Comparison of ENCODE assay signal across 9 cellular contexts in the genomic region with DNA sequence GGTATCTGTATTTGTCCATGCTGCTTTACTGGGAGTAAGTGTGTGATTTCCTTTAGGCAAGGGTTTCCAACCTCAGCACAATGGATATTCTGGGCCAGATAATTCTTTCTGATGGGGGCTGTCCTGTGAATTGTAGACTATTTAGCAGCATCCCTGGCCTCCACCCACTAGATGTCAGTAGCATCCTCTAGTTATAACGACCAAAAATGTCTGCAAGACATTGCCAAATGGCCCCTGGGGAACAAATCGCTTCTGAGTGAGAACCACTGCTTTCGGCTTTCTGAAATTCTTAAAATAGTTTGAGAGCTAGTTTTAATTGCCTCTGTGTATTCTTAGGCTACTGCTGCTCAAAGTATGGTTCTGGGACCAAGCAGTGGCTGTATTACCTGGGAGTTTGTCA.
DNase-seq lines count a peak whose midpoint lies in the region; ATAC-seq and TF ChIP-seq lines count a peak whose summit lies in the region.
"Had no signal": no experiment of that assay in that cellular context is flagged by ENCODE, and none has a peak within 500 bp of the region (broad histone marks: within the 10 kb centered on the region; RNA-seq: fewer than 3 reads in every experiment).

No MANE protein-coding gene starts in this region.

- H3F3A ChIP-seq in GM23248 (ENCODE audit: insufficient read depth): no peaks in the 10 kb centered on the region; the same call in 1 of the 2 replicates

- ATAC-seq in GM21381 (IDR thresholded peaks at IDR 0.05; ENCODE audit: unreplicated experiment) (no peak), sciatic nerve (no peak)

- no peaks in the 10 kb centered on the region for H4K20me1 ChIP-seq in GM23248 (ENCODE audit: insufficient read depth)

- CTCF ChIA-PET in GM10248 (lab: Yijun Ruan, JAX): interaction anchor here (0.7 to 3.4 kb wide), 5 partner anchors 18 to 134 kb away, joined by 3 to 24 read pairs (median 3); no protein-coding TSS in a partner anchor

- TF ChIP-seq CTCF in GM10248 (IDR thresholded peaks at IDR 0.05; ENCODE audit: control extremely low read depth, extremely low read depth, low read depth, missing control alignments): peak; percentile 32

- DNase-seq in GM10248 (ENCODE audit: extremely low spot score) (peak; percentile 15), GM23248 (peak; percentile 6), SJCRH30 (peak; percentile 46 to 62), inferior parietal cortex (ENCODE audit: extremely low spot score) (peak; percentile 65), SW 1271 (lab: John Stamatoyannopoulos, UW) (no peak), cerebellar cortex (ENCODE audit: low spot score) (no peak), sciatic nerve (ENCODE audit: low spot score) (no peak)
- DNase-seq: effector memory CD4-positive, alpha-beta T cell had no signal

- H3K4me1 ChIP-seq in GM23248 (ENCODE audit: insufficient read depth): peaks cover 4% of the 10 kb centered on the region
- peaks cover 5% of the 10 kb centered on the region for H3K4me1 ChIP-seq in SJCRH30

- H3K79me2 ChIP-seq in GM23248 (ENCODE audit: insufficient read depth): no peaks in the 10 kb centered on the region

- H3K9me2 ChIP-seq in GM23248 (ENCODE audit: insufficient read depth): no peaks in the 10 kb centered on the region

- H3K9me3 ChIP-seq in GM23248 (ENCODE audit: low read depth) (no peaks in the 10 kb centered on the region), SJCRH30 (replicated peaks) (no peaks in the 10 kb centered on the region)

- H3K4me2 ChIP-seq in GM23248 (ENCODE audit: unreplicated experiment): no peak overlapping the region

- H3K27me3 ChIP-seq in GM23248 (replicated peaks; ENCODE audit: insufficient read depth) (no peaks in the 10 kb centered on the region), SJCRH30 (no peaks in the 10 kb centered on the region)

- H3K9ac ChIP-seq in GM23248: no peak overlapping the region

- no peak overlapping the region for H3K4me3 ChIP-seq in GM23248
- H3K4me3 ChIP-seq in SJCRH30: no peak overlapping the region

- in situ Hi-C loops in GM23248 (cut with MboI): no loop called here

- H2AFZ ChIP-seq in GM23248: no peak overlapping the region

- POLR2A ChIA-PET in GM10248 (lab: Yijun Ruan, JAX): interaction anchor here (0.6 kb wide), 1 partner anchor 48 kb away, joined by 3 read pairs; no protein-coding TSS in a partner anchor

- H3K27ac ChIP-seq in GM23248 (no peak overlapping the region), SJCRH30 (no peak overlapping the region)

- 80 to 100% methylated on average over 3 of the region's 3 CpGs for WGBS in GM23248 (ENCODE audit: low coverage in 1 of 2, low lambda C conversion rate in 2 of 2, missing lambda C conversion rate in 2 of 2), 2 experiments

- no peaks in the 10 kb centered on the region for H3K36me3 ChIP-seq in GM23248 (ENCODE audit: low read depth)
- no peaks in the 10 kb centered on the region for H3K36me3 ChIP-seq in SJCRH30

- intact Hi-C loops in sciatic nerve (cut with DNase I): no loop called here

Comparison
In these comparisons a context has a peak if more than half of its experiments do, and no peak if none do; other contexts are left out.
1. DNase-seq: peak in GM10248 (single experiment), GM23248 (single experiment), SJCRH30 (2 of 2) and inferior parietal cortex (single experiment); none in SW 1271 (0 of 2), cerebellar cortex (single experiment) and sciatic nerve (single experiment).